1 cellular context compared by ENCODE assay signal in genomic region chr7:44796504-44797328, GRCh38.
TF ChIP-seq lines count a peak whose summit lies in the region.

Gene PPIA, plus strand, starts transcription at chr7:44796681. Its CDS starts 44 bp downstream, at chr7:44796725.

TF ChIP-seq in WTC11, 78 proteins besides CTCF, POLR2A, EP300 and RAD21 (continued from another document):
- TF ChIP-seq E2F5 (CRISPR knock-in tag; IDR thresholded peaks at IDR 0.05) (0 out of 2 replicates have a peak, but pooled peaks have one; percentile 78), ATF2 (CRISPR knock-in tag; IDR thresholded peaks at IDR 0.05; ENCODE audit: borderline replicate concordance, low read depth) (no peak), EMX1 (CRISPR knock-in tag; IDR thresholded peaks at IDR 0.05) (peak; percentile 95), USF2 (CRISPR knock-in tag; IDR thresholded peaks at IDR 0.05) (peak; percentile 38), FOXK1 (CRISPR knock-in tag; IDR thresholded peaks at IDR 0.05) (peak; percentile 60; the same call in 1 of the 2 replicates), CDX4 (CRISPR knock-in tag; IDR thresholded peaks at IDR 0.05; ENCODE audit: borderline replicate concordance) (peak; percentile 59; the same call in 1 of the 2 replicates)
